Comparison of ENCODE assay signal across 23 cellular contexts in the genomic region with DNA sequence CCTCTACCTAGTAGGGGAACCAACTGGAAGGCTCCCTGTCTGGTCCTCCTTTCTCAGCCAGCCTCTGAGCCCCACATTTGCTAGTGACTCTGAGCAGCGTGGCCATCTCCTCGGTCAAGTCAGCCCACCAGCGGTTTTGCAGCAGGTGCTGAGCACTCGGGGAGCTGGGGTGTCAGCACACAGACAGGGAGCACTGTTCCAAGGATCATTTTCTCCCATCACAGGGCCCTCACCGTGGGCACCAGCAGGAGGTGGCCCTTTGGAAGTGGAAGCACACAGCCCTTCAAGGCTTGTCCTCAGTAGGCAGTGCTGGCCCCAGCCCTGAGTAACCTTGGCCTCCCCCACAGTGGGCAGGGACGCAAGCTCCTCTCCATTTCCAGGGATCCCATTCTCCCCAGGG. TPM values are rescaled to one million over a fixed set of nuclear protein-coding genes. Genes with fewer than 3 reads are reported as not detected.
"Had no signal": no experiment of that assay in that cellular context is flagged by ENCODE, and none has a peak within 500 bp of the region (broad histone marks: within the 10 kb centered on the region; RNA-seq: fewer than 3 reads in every experiment).

No MANE protein-coding gene starts in this region.

- H3K27me3 ChIP-seq: brain microvascular endothelial cell, SJCRH30 had no signal

- H3K4me3 Mint-ChIP-seq: activated CD4-positive, alpha-beta memory T cell treated with anti-CD3 and anti-CD28 coated beads, Interleukin-2, amount 10 ng/mL, durations not matched to agents 7 days and 5 days; activated CD4-positive, alpha-beta T cell treated with anti-CD3 and anti-CD28 coated beads for 36 hours; activated naive CD4-positive, alpha-beta T cell treated with anti-CD3 and anti-CD28 coated beads, Interleukin-2, amount 10 ng/mL, durations not matched to agents 7 days and 5 days; activated naive CD8-positive, alpha-beta T cell treated with anti-CD3 and anti-CD28 coated beads for 36 hours had no signal

- H3K36me3 ChIP-seq: brain microvascular endothelial cell, SJCRH30 had no signal

- ATAC-seq: activated CD4-positive, alpha-beta T cell treated with anti-CD3 and anti-CD28 coated beads for 36 hours; Panc1 had no signal

- H3K27ac Mint-ChIP-seq: activated CD4-positive, alpha-beta memory T cell treated with anti-CD3 and anti-CD28 coated beads, Interleukin-2, amount 10 ng/mL, durations not matched to agents 7 days and 5 days; activated CD4-positive, alpha-beta T cell treated with anti-CD3 and anti-CD28 coated beads for 36 hours; activated naive CD4-positive, alpha-beta T cell treated with anti-CD3 and anti-CD28 coated beads, Interleukin-2, amount 10 ng/mL, durations not matched to agents 7 days and 5 days; activated naive CD8-positive, alpha-beta T cell treated with anti-CD3 and anti-CD28 coated beads for 36 hours had no signal

- H3K4me3 ChIP-seq: SJCRH30 had no signal

- DNase-seq: activated CD4-positive, alpha-beta memory T cell treated with anti-CD3 and anti-CD28 coated beads, Interleukin-2, amount 10 ng/mL, durations not matched to agents 7 days and 5 days; activated CD4-positive, alpha-beta T cell treated with anti-CD3 and anti-CD28 coated beads for 36 hours; activated CD4-positive, alpha-beta T cell treated with anti-CD3 and anti-CD28 coated beads, Interleukin-2, amount 50 U/mL, for 1 hour; activated CD8-positive, alpha-beta memory T cell treated with anti-CD3 and anti-CD28 coated beads, Interleukin-2, amount 50 U/mL, for 4 hours; activated naive CD4-positive, alpha-beta T cell treated with anti-CD3 and anti-CD28 coated beads, Interleukin-2, amount 10 ng/mL, durations not matched to agents 7 days and 5 days; activated naive CD8-positive, alpha-beta T cell treated with anti-CD3 and anti-CD28 coated beads for 36 hours; brain microvascular endothelial cell; NCI-H1092; NCI-H1417; NCI-H1930; NCI-H2171; NCI-H2227 treated with DMSO at 0.1 percent for 48 hours; NCI-H446 treated with DMSO at 0.1 percent for 48 hours; NCI-H524 treated with DMSO at 0.1 percent for 48 hours; OCI-M1; Right ventricle myocardium superior; SK-N-SH; T-helper 1 cell had no signal

- H3K4me2 ChIP-seq: KMS-11, SK-N-SH had no signal

- H3K36me3 Mint-ChIP-seq: activated naive CD4-positive, alpha-beta T cell treated with anti-CD3 and anti-CD28 coated beads, Interleukin-2, amount 10 ng/mL, durations not matched to agents 7 days and 5 days; activated naive CD8-positive, alpha-beta T cell treated with anti-CD3 and anti-CD28 coated beads for 36 hours had no signal

- H3K9me3 ChIP-seq: SJCRH30, SK-N-SH had no signal

- H3K9ac ChIP-seq: KMS-11, SK-N-SH had no signal

- H3K27ac ChIP-seq: brain microvascular endothelial cell, KMS-11, RWPE1, VCaP had no signal

- H3K4me1 Mint-ChIP-seq: activated CD4-positive, alpha-beta memory T cell treated with anti-CD3 and anti-CD28 coated beads, Interleukin-2, amount 10 ng/mL, durations not matched to agents 7 days and 5 days; activated naive CD4-positive, alpha-beta T cell treated with anti-CD3 and anti-CD28 coated beads, Interleukin-2, amount 10 ng/mL, durations not matched to agents 7 days and 5 days had no signal

- H3K9me3 Mint-ChIP-seq: activated CD4-positive, alpha-beta memory T cell treated with anti-CD3 and anti-CD28 coated beads, Interleukin-2, amount 10 ng/mL, durations not matched to agents 7 days and 5 days; activated naive CD4-positive, alpha-beta T cell treated with anti-CD3 and anti-CD28 coated beads, Interleukin-2, amount 10 ng/mL, durations not matched to agents 7 days and 5 days; activated naive CD8-positive, alpha-beta T cell treated with anti-CD3 and anti-CD28 coated beads for 36 hours had no signal

RNA-seq across cellular contexts. Expression of a gene that starts 24.1 kb away (rescaled TPM):
- total RNA-seq: activated CD4-positive, alpha-beta memory T cell treated with anti-CD3 and anti-CD28 coated beads, Interleukin-2, amount 10 ng/mL, durations not matched to agents 7 days and 5 days had no signal
